ENCODE assay signal across 2 cellular contexts in genomic region chr1:12275370-12275769, GRCh38.
A peak's percentile ranks its signal among the peaks of the same experiment; 100 is the strongest.
TF ChIP-seq lines count a peak whose summit lies in the region.

No MANE protein-coding gene starts in this region.

TF ChIP-seq in K562, 482 proteins besides CTCF, POLR2A, EP300 and RAD21 (continues in another document):
- TF ChIP-seq NEUROD1 (IDR thresholded peaks at IDR 0.05; ENCODE audit: borderline replicate concordance, low read depth, low read length, partially characterized antibody) (no peak), SMAD4 (CRISPR knock-in tag; conservative IDR thresholded peaks at IDR 0.05) (no peak), SMC3 (conservative IDR thresholded peaks at IDR 0.05; ENCODE audit: insufficient read depth, low read depth, low read length) (peak; percentile 72; the same call in 1 of the 2 replicates), CTCFL (IDR thresholded peaks at IDR 0.05; ENCODE audit: borderline replicate concordance, insufficient read depth, low read depth, low read length, poor library complexity, severe bottlenecking) (peak; percentile 28), POLR2B (IDR thresholded peaks at IDR 0.05; ENCODE audit: low read depth, partially characterized antibody) (peak; percentile 25), RCOR1 (IDR thresholded peaks at IDR 0.05; ENCODE audit: borderline replicate concordance in 1 of 2, low read depth in 2 of 2, low read length in 2 of 2) (0 out of 4 replicates have a peak, but pooled peaks of 1 of the 2 experiments have one; percentile 7), CXXC5 (CRISPR knock-in tag; IDR thresholded peaks at IDR 0.05) (peak; percentile 29; the same call in 1 of the 2 replicates), ZZZ3 (IDR thresholded peaks at IDR 0.05) (peak; percentile 50; the same call in 1 of the 2 replicates), RBBP5 (IDR thresholded peaks at IDR 0.05; ENCODE audit: borderline replicate concordance, insufficient read depth, low read length, poor library complexity, severe bottlenecking) (no peak), ATF1 (CRISPR knock-in tag; IDR thresholded peaks at IDR 0.05) (no peak), ATF1 (tag; IDR thresholded peaks at IDR 0.05) (no peak), SIN3A (IDR thresholded peaks at IDR 0.05; ENCODE audit: borderline replicate concordance in 2 of 2, control insufficient read depth in 1 of 2, low read depth in 2 of 2, low read length in 2 of 2) (no peak), HLTF (IDR thresholded peaks at IDR 0.05) (no peak), RBM39 (optimal IDR thresholded peaks at IDR 0.05; ENCODE audit: low read depth, low read length) (peak; percentile 10), STAG1 (CRISPR knock-in tag; IDR thresholded peaks at IDR 0.05; ENCODE audit: borderline replicate concordance) (peak; percentile 41; the same call in 1 of the 2 replicates), KLF16 (IDR thresholded peaks at IDR 0.05) (peak; percentile 61)
- TF ChIP-seq, protein P1, sequence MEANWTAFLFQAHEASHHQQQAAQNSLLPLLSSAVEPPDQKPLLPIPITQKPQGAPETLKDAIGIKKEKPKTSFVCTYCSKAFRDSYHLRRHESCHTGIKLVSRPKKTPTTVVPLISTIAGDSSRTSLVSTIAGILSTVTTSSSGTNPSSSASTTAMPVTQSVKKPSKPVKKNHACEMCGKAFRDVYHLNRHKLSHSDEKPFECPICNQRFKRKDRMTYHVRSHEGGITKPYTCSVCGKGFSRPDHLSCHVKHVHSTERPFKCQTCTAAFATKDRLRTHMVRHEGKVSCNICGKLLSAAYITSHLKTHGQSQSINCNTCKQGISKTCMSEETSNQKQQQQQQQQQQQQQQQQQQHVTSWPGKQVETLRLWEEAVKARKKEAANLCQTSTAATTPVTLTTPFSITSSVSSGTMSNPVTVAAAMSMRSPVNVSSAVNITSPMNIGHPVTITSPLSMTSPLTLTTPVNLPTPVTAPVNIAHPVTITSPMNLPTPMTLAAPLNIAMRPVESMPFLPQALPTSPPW (CRISPR knock-in tag; IDR thresholded peaks at IDR 0.05): no peak
- TF ChIP-seq, protein P2, sequence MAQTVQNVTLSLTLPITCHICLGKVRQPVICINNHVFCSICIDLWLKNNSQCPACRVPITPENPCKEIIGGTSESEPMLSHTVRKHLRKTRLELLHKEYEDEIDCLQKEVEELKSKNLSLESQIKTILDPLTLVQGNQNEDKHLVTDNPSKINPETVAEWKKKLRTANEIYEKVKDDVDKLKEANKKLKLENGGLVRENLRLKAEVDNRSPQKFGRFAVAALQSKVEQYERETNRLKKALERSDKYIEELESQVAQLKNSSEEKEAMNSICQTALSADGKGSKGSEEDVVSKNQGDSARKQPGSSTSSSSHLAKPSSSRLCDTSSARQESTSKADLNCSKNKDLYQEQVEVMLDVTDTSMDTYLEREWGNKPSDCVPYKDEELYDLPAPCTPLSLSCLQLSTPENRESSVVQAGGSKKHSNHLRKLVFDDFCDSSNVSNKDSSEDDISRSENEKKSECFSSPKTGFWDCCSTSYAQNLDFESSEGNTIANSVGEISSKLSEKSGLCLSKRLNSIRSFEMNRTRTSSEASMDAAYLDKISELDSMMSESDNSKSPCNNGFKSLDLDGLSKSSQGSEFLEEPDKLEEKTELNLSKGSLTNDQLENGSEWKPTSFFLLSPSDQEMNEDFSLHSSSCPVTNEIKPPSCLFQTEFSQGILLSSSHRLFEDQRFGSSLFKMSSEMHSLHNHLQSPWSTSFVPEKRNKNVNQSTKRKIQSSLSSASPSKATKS (CRISPR knock-in tag; IDR thresholded peaks at IDR 0.05): no peak

TF ChIP-seq in liver, 16 proteins besides CTCF, POLR2A, EP300 and RAD21:
- TF ChIP-seq TAF1 (conservative IDR thresholded peaks at IDR 0.05) (no peak), FOXA1 (IDR thresholded peaks at IDR 0.05) (no peak), ATF3 (IDR thresholded peaks at IDR 0.05) (no peak), FOXA2 (IDR thresholded peaks at IDR 0.05) (no peak), REST (IDR thresholded peaks at IDR 0.05) (no peak), GABPA (IDR thresholded peaks at IDR 0.05 in 1 of 2, conservative IDR thresholded peaks at IDR 0.05 in 1 of 2) (no peak), NR2F2 (IDR thresholded peaks at IDR 0.05) (no peak), JUND (IDR thresholded peaks at IDR 0.05) (no peak), EGR1 (IDR thresholded peaks at IDR 0.05; ENCODE audit: low read depth in 2 of 2) (no peak)
TF ChIP-seq in liver: peak in this region for 0.
